2 cellular contexts compared by ENCODE assay signal in the genomic region with DNA sequence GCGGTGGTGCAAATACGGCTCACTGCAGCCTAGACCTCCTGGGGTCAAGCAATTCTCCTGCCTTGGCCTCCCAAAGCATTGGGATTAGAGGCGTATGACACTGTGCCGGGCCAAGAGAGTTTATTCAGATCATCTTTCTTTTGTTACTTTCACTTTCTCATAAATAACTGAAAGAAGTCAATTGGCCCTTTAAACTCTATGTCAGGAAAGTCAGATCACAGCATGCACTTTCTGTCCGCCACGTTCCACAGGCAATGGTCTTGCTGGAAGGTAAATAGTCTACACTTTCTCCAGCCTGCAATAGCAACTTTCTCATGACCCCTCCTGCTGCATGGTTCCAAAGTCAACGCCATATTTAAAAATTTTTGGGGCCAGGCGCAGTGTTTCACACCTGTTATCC.
TF ChIP-seq lines count a peak whose summit lies in the region.

No MANE protein-coding gene starts in this region.

TF ChIP-seq in HEK293, 187 proteins besides CTCF, POLR2A, EP300 and RAD21:
- no peak for TF ChIP-seq WT1 (tag by site-specific recombination; IDR thresholded peaks at IDR 0.05)
- peak; percentile 93 for TF ChIP-seq PRDM1 (tag by site-specific recombination; IDR thresholded peaks at IDR 0.05)

TF ChIP-seq in GM12878, 131 proteins besides CTCF, POLR2A, EP300 and RAD21:
- no peak for TF ChIP-seq STAT1 (conservative IDR thresholded peaks at IDR 0.05)
- no peak for TF ChIP-seq NR2C1 (IDR thresholded peaks at IDR 0.05)
- no peak for TF ChIP-seq MYB (IDR thresholded peaks at IDR 0.05; ENCODE audit: borderline replicate concordance, low read depth, low read length)
- TF ChIP-seq NR2C2 (IDR thresholded peaks at IDR 0.05; ENCODE audit: borderline replicate concordance, control insufficient read depth, insufficient read length, low read depth): no peak
- no peak for TF ChIP-seq FOS (IDR thresholded peaks at IDR 0.05; ENCODE audit: borderline replicate concordance, extremely low read depth, insufficient read length)
- TF ChIP-seq EED (IDR thresholded peaks at IDR 0.05; ENCODE audit: low read depth): no peak
- TF ChIP-seq NBN (IDR thresholded peaks at IDR 0.05): no peak
- no peak for TF ChIP-seq RCOR1 (conservative IDR thresholded peaks at IDR 0.05; ENCODE audit: low read depth, low read length)
- TF ChIP-seq IKZF1 (conservative IDR thresholded peaks at IDR 0.05): no peak
- TF ChIP-seq SMAD1 (IDR thresholded peaks at IDR 0.05; ENCODE audit: low read depth, partially characterized antibody): no peak
- TF ChIP-seq NR2F1 (conservative IDR thresholded peaks at IDR 0.05): no peak
- TF ChIP-seq, protein P1, sequence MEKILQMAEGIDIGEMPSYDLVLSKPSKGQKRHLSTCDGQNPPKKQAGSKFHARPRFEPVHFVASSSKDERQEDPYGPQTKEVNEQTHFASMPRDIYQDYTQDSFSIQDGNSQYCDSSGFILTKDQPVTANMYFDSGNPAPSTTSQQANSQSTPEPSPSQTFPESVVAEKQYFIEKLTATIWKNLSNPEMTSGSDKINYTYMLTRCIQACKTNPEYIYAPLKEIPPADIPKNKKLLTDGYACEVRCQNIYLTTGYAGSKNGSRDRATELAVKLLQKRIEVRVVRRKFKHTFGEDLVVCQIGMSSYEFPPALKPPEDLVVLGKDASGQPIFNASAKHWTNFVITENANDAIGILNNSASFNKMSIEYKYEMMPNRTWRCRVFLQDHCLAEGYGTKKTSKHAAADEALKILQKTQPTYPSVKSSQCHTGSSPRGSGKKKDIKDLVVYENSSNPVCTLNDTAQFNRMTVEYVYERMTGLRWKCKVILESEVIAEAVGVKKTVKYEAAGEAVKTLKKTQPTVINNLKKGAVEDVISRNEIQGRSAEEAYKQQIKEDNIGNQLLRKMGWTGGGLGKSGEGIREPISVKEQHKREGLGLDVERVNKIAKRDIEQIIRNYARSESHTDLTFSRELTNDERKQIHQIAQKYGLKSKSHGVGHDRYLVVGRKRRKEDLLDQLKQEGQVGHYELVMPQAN (conservative IDR thresholded peaks at IDR 0.05): no peak
- TF ChIP-seq, protein P2, sequence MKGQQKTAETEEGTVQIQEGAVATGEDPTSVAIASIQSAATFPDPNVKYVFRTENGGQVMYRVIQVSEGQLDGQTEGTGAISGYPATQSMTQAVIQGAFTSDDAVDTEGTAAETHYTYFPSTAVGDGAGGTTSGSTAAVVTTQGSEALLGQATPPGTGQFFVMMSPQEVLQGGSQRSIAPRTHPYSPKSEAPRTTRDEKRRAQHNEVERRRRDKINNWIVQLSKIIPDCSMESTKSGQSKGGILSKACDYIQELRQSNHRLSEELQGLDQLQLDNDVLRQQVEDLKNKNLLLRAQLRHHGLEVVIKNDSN (IDR thresholded peaks at IDR 0.05; ENCODE audit: borderline replicate concordance, extremely low read length, insufficient read depth, low read depth, low read length): no peak
- TF ChIP-seq CBX3 (IDR thresholded peaks at IDR 0.05; ENCODE audit: borderline replicate concordance, low read depth): no peak
- no peak for TF ChIP-seq BHLHE40 (IDR thresholded peaks at IDR 0.05; ENCODE audit: borderline replicate concordance in 1 of 2, low read depth in 2 of 2, low read length in 1 of 2)
- TF ChIP-seq KDM1A (IDR thresholded peaks at IDR 0.05; ENCODE audit: borderline replicate concordance): no peak
- TF ChIP-seq, protein P3, sequence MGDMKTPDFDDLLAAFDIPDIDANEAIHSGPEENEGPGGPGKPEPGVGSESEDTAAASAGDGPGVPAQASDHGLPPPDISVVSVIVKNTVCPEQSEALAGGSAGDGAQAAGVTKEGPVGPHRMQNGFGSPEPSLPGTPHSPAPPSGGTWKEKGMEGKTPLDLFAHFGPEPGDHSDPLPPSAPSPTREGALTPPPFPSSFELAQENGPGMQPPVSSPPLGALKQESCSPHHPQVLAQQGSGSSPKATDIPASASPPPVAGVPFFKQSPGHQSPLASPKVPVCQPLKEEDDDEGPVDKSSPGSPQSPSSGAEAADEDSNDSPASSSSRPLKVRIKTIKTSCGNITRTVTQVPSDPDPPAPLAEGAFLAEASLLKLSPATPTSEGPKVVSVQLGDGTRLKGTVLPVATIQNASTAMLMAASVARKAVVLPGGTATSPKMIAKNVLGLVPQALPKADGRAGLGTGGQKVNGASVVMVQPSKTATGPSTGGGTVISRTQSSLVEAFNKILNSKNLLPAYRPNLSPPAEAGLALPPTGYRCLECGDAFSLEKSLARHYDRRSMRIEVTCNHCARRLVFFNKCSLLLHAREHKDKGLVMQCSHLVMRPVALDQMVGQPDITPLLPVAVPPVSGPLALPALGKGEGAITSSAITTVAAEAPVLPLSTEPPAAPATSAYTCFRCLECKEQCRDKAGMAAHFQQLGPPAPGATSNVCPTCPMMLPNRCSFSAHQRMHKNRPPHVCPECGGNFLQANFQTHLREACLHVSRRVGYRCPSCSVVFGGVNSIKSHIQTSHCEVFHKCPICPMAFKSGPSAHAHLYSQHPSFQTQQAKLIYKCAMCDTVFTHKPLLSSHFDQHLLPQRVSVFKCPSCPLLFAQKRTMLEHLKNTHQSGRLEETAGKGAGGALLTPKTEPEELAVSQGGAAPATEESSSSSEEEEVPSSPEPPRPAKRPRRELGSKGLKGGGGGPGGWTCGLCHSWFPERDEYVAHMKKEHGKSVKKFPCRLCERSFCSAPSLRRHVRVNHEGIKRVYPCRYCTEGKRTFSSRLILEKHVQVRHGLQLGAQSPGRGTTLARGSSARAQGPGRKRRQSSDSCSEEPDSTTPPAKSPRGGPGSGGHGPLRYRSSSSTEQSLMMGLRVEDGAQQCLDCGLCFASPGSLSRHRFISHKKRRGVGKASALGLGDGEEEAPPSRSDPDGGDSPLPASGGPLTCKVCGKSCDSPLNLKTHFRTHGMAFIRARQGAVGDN (IDR thresholded peaks at IDR 0.05): no peak
- TF ChIP-seq HDAC2 (IDR thresholded peaks at IDR 0.05): no peak
- TF ChIP-seq SIN3A (IDR thresholded peaks at IDR 0.05; ENCODE audit: low read depth, low read length): no peak
